ENCODE assay signal across 15 cellular contexts in genomic region chr16:59593256-59593655, GRCh38.
DNase-seq lines count a peak whose midpoint lies in the region; ATAC-seq and TF ChIP-seq lines count a peak whose summit lies in the region.
"Had no signal": no experiment of that assay in that cellular context is flagged by ENCODE, and none has a peak within 500 bp of the region (broad histone marks: within the 10 kb centered on the region; RNA-seq: fewer than 3 reads in every experiment).

No MANE protein-coding gene starts in this region.

- no peaks in the 10 kb centered on the region for H3K4me1 Mint-ChIP-seq in neural progenitor cell
- no peaks in the 10 kb centered on the region for H3K4me1 Mint-ChIP-seq in activated T-helper 1 cell treated with anti-CD3 and anti-CD28 coated beads, Interleukin-12 subunit alpha, Interleukin-12 subunit beta, Interleukin-2, Interleukin-4 antibody, amounts not matched to agents 30 ng/mL and 10 ng/mL and 1 ng/mL, durations not matched to agents 14 hours and 24 hours and 36 hours (ENCODE audit: low read depth)

- H3K4me3 Mint-ChIP-seq in neural progenitor cell, result no peak overlapping the region
- no peak overlapping the region for H3K4me3 Mint-ChIP-seq in activated T-helper 1 cell treated with anti-CD3 and anti-CD28 coated beads, Interleukin-12 subunit alpha, Interleukin-12 subunit beta, Interleukin-2, Interleukin-4 antibody, amounts not matched to agents 30 ng/mL and 10 ng/mL and 1 ng/mL, durations not matched to agents 14 hours and 24 hours and 36 hours
- H3K4me3 Mint-ChIP-seq: WTC11 had no signal

- H2AFZ ChIP-seq in mammary epithelial cell (ENCODE audit: low read depth, low read length) (no peak overlapping the region), neural progenitor cell (replicated peaks) (peak overlapping the region; percentile 39)

- dilution Hi-C loops in mammary epithelial cell (cut with HindIII; ENCODE audit: low sequenced_read_pairs), result no loop called here

- no peaks in the 10 kb centered on the region for H3F3A ChIP-seq in neural progenitor cell (ENCODE audit: low read depth)

- H3K36me3 Mint-ChIP-seq in neural progenitor cell, result no peaks in the 10 kb centered on the region
- no peaks in the 10 kb centered on the region for H3K36me3 Mint-ChIP-seq in activated T-helper 1 cell treated with anti-CD3 and anti-CD28 coated beads, Interleukin-12 subunit alpha, Interleukin-12 subunit beta, Interleukin-2, Interleukin-4 antibody, amounts not matched to agents 30 ng/mL and 10 ng/mL and 1 ng/mL, durations not matched to agents 14 hours and 24 hours and 36 hours (ENCODE audit: low read depth)

- no peaks in the 10 kb centered on the region for H3K9me3 Mint-ChIP-seq in neural progenitor cell
- no peaks in the 10 kb centered on the region for H3K9me3 Mint-ChIP-seq in activated T-helper 1 cell treated with anti-CD3 and anti-CD28 coated beads, Interleukin-12 subunit alpha, Interleukin-12 subunit beta, Interleukin-2, Interleukin-4 antibody, amounts not matched to agents 30 ng/mL and 10 ng/mL and 1 ng/mL, durations not matched to agents 14 hours and 24 hours and 36 hours

- WGBS in mammary epithelial cell (ENCODE audit: low coverage, missing lambda C conversion rate), result 29% methylated on average over 2 of the region's 2 CpGs

- CTCF ChIA-PET in mammary epithelial cell (lab: Charles Lee; ENCODE audit: low non-redundant PET), result no interaction called here

- H3K36me3 ChIP-seq in mammary epithelial cell (ENCODE audit: insufficient read depth, low read length), result no peaks in the 10 kb centered on the region
- no peaks in the 10 kb centered on the region for H3K36me3 ChIP-seq in neural progenitor cell
- H3K36me3 ChIP-seq in left ventricle myocardium inferior, result no peaks in the 10 kb centered on the region

- in situ Hi-C loops in mammary epithelial cell (cut with MboI; ENCODE audit: low sequenced_read_pairs in 2 of 2), result no loop called here

- H3K79me2 ChIP-seq in mammary epithelial cell (ENCODE audit: insufficient read depth, low read length) (no peaks in the 10 kb centered on the region), neural progenitor cell (ENCODE audit: low read depth) (no peaks in the 10 kb centered on the region)

- H3K27ac Mint-ChIP-seq in neural progenitor cell, result no peak overlapping the region
- H3K27ac Mint-ChIP-seq in activated T-helper 1 cell treated with anti-CD3 and anti-CD28 coated beads, Interleukin-12 subunit alpha, Interleukin-12 subunit beta, Interleukin-2, Interleukin-4 antibody, amounts not matched to agents 30 ng/mL and 10 ng/mL and 1 ng/mL, durations not matched to agents 14 hours and 24 hours and 36 hours, result no peak overlapping the region
- H3K27ac Mint-ChIP-seq: WTC11 had no signal

- H3K27me3 ChIP-seq in mammary epithelial cell (ENCODE audit: insufficient read depth, low read length) (no peaks in the 10 kb centered on the region), neural progenitor cell (no peaks in the 10 kb centered on the region), left ventricle myocardium inferior (ENCODE audit: low read depth) (no peaks in the 10 kb centered on the region)

- H3K9me3 ChIP-seq in mammary epithelial cell (replicated peaks; ENCODE audit: insufficient read depth, low read length) (peaks cover 9% of the 10 kb centered on the region), neural progenitor cell (ENCODE audit: low read depth) (no peaks in the 10 kb centered on the region), left ventricle myocardium inferior (replicated peaks) (no peaks in the 10 kb centered on the region)

- peak; percentile 93 for DNase-seq in EH (ENCODE audit: low read depth)
- peak; percentile 75 for DNase-seq in HS-27A (ENCODE audit: low read depth)
- DNase-seq in mammary epithelial cell, result peak; percentile 54
- DNase-seq in neural progenitor cell (ENCODE audit: low spot score), result no peak
- no peak for DNase-seq in dermis blood vessel endothelial cell
- no peak for DNase-seq in left ventricle myocardium inferior
- DNase-seq in activated T-helper 1 cell treated with anti-CD3 and anti-CD28 coated beads, Interleukin-12 subunit alpha, Interleukin-12 subunit beta, Interleukin-2, Interleukin-4 antibody, amounts not matched to agents 30 ng/mL and 10 ng/mL and 1 ng/mL, durations not matched to agents 14 hours and 24 hours and 36 hours (ENCODE audit: low spot score), result no peak
- DNase-seq: mesendoderm; NCI-H1436 treated with DMSO at 0.1 percent for 48 hours; NCI-H524 treated with DMSO at 0.1 percent for 48 hours; posterior cingulate gyrus; stimulated activated naive CD4-positive, alpha-beta T cell treated with Interleukin-2 at 50 U/mL for 16 hours had no signal

- H3K4me1 ChIP-seq in mammary epithelial cell (ENCODE audit: insufficient read depth, low read length) (no peaks in the 10 kb centered on the region), neural progenitor cell (no peaks in the 10 kb centered on the region), left ventricle myocardium inferior (no peaks in the 10 kb centered on the region)

- H3K27ac ChIP-seq in mammary epithelial cell (ENCODE audit: insufficient read depth, low read depth, low read length) (no peak overlapping the region), neural progenitor cell (no peak overlapping the region), left ventricle myocardium inferior (replicated peaks) (no peak overlapping the region)
- H3K27ac ChIP-seq: SK-N-MC had no signal

- TF ChIP-seq CTCF in mammary epithelial cell (conservative IDR thresholded peaks at IDR 0.05 in 1 of 2, IDR thresholded peaks at IDR 0.05 in 1 of 2; ENCODE audit: extremely low read depth in 1 of 2, insufficient read depth in 1 of 2, low read depth in 1 of 2, low read length in 2 of 2), result no peak
- TF ChIP-seq CTCF in neural progenitor cell (IDR thresholded peaks at IDR 0.05), result no peak
- no peak for TF ChIP-seq CTCF in left ventricle myocardium inferior (IDR thresholded peaks at IDR 0.05; ENCODE audit: borderline replicate concordance)

- ATAC-seq in GM18519 (IDR thresholded peaks at IDR 0.05; ENCODE audit: low FRiP score, unreplicated experiment), result no peak
- ATAC-seq: WTC11 had no signal

- intact Hi-C loops in mammary epithelial cell (cut with micrococcal nuclease), result loop anchor here (2.0 to 5.0 kb wide), 2 partner anchors 609 to 778 kb away; no protein-coding TSS in a partner anchor
- intact Hi-C loops in left ventricle myocardium inferior (cut with micrococcal nuclease), result no loop called here
- intact Hi-C loops in activated T-helper 1 cell treated with anti-CD3 and anti-CD28 coated beads, Interleukin-12 subunit alpha, Interleukin-12 subunit beta, Interleukin-2, Interleukin-4 antibody, amounts not matched to agents 30 ng/mL and 10 ng/mL and 1 ng/mL, durations not matched to agents 14 hours and 24 hours and 36 hours (cut with micrococcal nuclease), result no loop called here

- no peak overlapping the region for H3K4me2 ChIP-seq in mammary epithelial cell (ENCODE audit: insufficient read depth, low read depth, low read length)
- no peak overlapping the region for H3K4me2 ChIP-seq in neural progenitor cell

- peaks cover 2% of the 10 kb centered on the region for H3K27me3 Mint-ChIP-seq in neural progenitor cell (ENCODE audit: insufficient read depth, low read depth)
- no peaks in the 10 kb centered on the region for H3K27me3 Mint-ChIP-seq in activated T-helper 1 cell treated with anti-CD3 and anti-CD28 coated beads, Interleukin-12 subunit alpha, Interleukin-12 subunit beta, Interleukin-2, Interleukin-4 antibody, amounts not matched to agents 30 ng/mL and 10 ng/mL and 1 ng/mL, durations not matched to agents 14 hours and 24 hours and 36 hours (ENCODE audit: insufficient read depth)

- BruUV-seq in mammary epithelial cell (replicated peaks; lab: Mats Ljungman, UMichigan), result no TSS peak

- H4K20me1 ChIP-seq in mammary epithelial cell (ENCODE audit: insufficient read depth, low read length) (no peaks in the 10 kb centered on the region), neural progenitor cell (ENCODE audit: low read depth) (no peaks in the 10 kb centered on the region)

- H3K9ac ChIP-seq in mammary epithelial cell (ENCODE audit: insufficient read depth, low read length) (no peak overlapping the region), neural progenitor cell (no peak overlapping the region)

- H3K4me3 ChIP-seq in mammary epithelial cell (replicated peaks in 1 of 3; ENCODE audit: insufficient read depth in 1 of 3, low read depth in 2 of 3, low read length in 3 of 3) (no peak overlapping the region), neural progenitor cell (no peak overlapping the region), left ventricle myocardium inferior (no peak overlapping the region)
- H3K4me3 ChIP-seq: SK-N-MC had no signal

Comparison
In these comparisons a context has a peak if more than half of its experiments do, and no peak if none do; other contexts are left out.
1. DNase-seq: peak in EH (single experiment), HS-27A (single experiment) and mammary epithelial cell (single experiment); none in neural progenitor cell (single experiment), dermis blood vessel endothelial cell (single experiment), left ventricle myocardium inferior (single experiment) and activated T-helper 1 cell treated with anti-CD3 and anti-CD28 coated beads, Interleukin-12 subunit alpha, Interleukin-12 subunit beta, Interleukin-2, Interleukin-4 antibody, amounts not matched to agents 30 ng/mL and 10 ng/mL and 1 ng/mL, durations not matched to agents 14 hours and 24 hours and 36 hours (single experiment).